ENCODE assay signal across 22 cellular contexts in the genomic region with DNA sequence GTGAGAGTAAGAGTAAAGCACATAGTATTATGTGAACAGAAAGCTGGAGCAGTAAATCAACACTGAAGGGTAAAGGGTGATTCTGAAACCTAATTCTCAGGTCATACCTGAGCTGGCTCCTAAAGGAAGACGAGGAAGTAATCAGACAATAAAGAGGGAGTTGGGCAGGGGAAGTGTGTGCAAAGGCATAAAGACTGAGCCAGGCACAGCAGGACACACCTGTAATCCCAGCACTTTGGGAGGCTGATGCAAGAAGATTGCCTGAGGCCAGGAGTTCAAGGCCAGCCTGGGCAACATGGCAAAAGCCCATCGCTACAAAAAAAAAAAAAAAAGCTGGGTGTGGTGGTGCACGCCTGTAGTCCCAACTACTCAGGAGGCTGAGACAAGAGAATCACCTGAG. TPM values are rescaled to one million over a fixed set of nuclear protein-coding genes. Genes with fewer than 3 reads are reported as not detected.
"Had no signal": no experiment of that assay in that cellular context is flagged by ENCODE, and none has a peak within 500 bp of the region (broad histone marks: within the 10 kb centered on the region; RNA-seq: fewer than 3 reads in every experiment).

No MANE protein-coding gene starts in this region.

- H2AFZ ChIP-seq: hepatocyte had no signal

- H3K4me3 Mint-ChIP-seq: activated naive CD4-positive, alpha-beta T cell treated with anti-CD3 and anti-CD28 coated beads, Interleukin-2, amount 10 ng/mL, durations not matched to agents 7 days and 5 days; memory B cell; natural killer cell had no signal

- DNase-seq: activated CD4-positive, alpha-beta T cell treated with anti-CD3 and anti-CD28 coated beads for 1 hour; activated CD4-positive, alpha-beta T cell treated with anti-CD3 and anti-CD28 coated beads, Interleukin-2, amount 50 U/mL, for 4 hours; activated naive CD4-positive, alpha-beta T cell treated with anti-CD3 and anti-CD28 coated beads, Interleukin-2, amount 10 ng/mL, durations not matched to agents 7 days and 5 days; activated T-cell treated with anti-CD3 and anti-CD28 coated beads for 4 hours; caudate nucleus; esophagus squamous epithelium; left ventricle myocardium superior; natural killer cell; occipital lobe; stimulated activated CD4-positive, alpha-beta T cell treated with anti-CD3 and anti-CD28 coated beads, Interleukin-4, amount 100 ng/mL, for 24 hours; stimulated activated naive CD4-positive, alpha-beta T cell treated with Interleukin-2 at 50 U/mL for 16 hours; substantia nigra; T1000; upper lobe of right lung had no signal

- H3K9me3 Mint-ChIP-seq: activated naive CD4-positive, alpha-beta T cell treated with anti-CD3 and anti-CD28 coated beads, Interleukin-2, amount 10 ng/mL, durations not matched to agents 7 days and 5 days; memory B cell; natural killer cell had no signal

- H3K36me3 Mint-ChIP-seq: natural killer cell had no signal

- H3K27me3 ChIP-seq: esophagus squamous epithelium, hepatocyte, right atrium auricular region, upper lobe of right lung had no signal

- H3K27me3 Mint-ChIP-seq: activated naive CD4-positive, alpha-beta T cell treated with anti-CD3 and anti-CD28 coated beads, Interleukin-2, amount 10 ng/mL, durations not matched to agents 7 days and 5 days; memory B cell; progenitor cell of endocrine pancreas had no signal

- ATAC-seq: left ventricle myocardium superior, natural killer cell, upper lobe of right lung had no signal

- H3K27ac ChIP-seq: hepatocyte, right atrium auricular region, skin epidermis, upper lobe of right lung had no signal

- H3K4me2 ChIP-seq: hepatocyte had no signal

- H3K9me3 ChIP-seq: esophagus squamous epithelium, right atrium auricular region, upper lobe of right lung had no signal

- H3K4me3 ChIP-seq: esophagus squamous epithelium, hepatocyte, right atrium auricular region, skin epidermis, upper lobe of right lung had no signal

- H3K27ac Mint-ChIP-seq: activated naive CD4-positive, alpha-beta T cell treated with anti-CD3 and anti-CD28 coated beads, Interleukin-2, amount 10 ng/mL, durations not matched to agents 7 days and 5 days; memory B cell; natural killer cell; progenitor cell of endocrine pancreas had no signal

- H3K4me1 ChIP-seq: upper lobe of right lung had no signal

RNA-seq across cellular contexts. Expression of gene WNT10B, which starts 23.8 kb away (rescaled TPM):
- total RNA-seq: fibroblast of villous mesenchyme, glomerular endothelial cell, kidney epithelial cell had no signal

RNA-seq across cellular contexts. Expression of gene WNT1, which starts 30.4 kb away (rescaled TPM):
- total RNA-seq: fibroblast of villous mesenchyme, glomerular endothelial cell, hepatocyte, kidney epithelial cell, left ventricle myocardium superior, occipital lobe, progenitor cell of endocrine pancreas, right atrium auricular region, upper lobe of right lung had no signal

RNA-seq across cellular contexts. Expression of gene DDN, which starts 51.4 kb away (rescaled TPM):
- total RNA-seq: upper lobe of right lung had no signal
